Comparison of ENCODE assay signal across 1 cellular context in the genomic region with DNA sequence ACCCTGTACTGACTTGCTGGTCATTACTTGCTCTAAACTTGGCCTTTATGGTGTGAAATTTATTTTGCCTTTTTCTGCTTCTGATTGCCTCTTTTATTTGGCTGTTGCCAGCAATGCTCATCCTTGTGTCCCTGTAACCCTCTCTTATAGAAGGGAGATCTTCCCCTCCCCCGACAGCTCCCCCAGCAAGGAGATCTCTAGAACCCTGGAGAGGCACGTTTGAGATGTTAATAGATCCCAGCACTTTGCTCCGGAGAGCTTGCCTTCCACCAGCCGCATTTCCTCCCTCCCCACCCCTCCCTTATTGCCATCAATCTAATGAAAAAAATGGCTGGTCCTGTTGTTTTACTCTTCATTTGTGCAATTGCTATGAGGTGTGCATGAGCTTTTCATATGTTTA.
TF ChIP-seq lines count a peak whose summit lies in the region.

No MANE protein-coding gene starts in this region.

TF ChIP-seq in H1, 55 proteins besides CTCF, POLR2A, EP300 and RAD21 (continued from another document):
- TF ChIP-seq E2F6 (IDR thresholded peaks at IDR 0.05) (no peak), EGR1 (IDR thresholded peaks at IDR 0.05; ENCODE audit: borderline replicate concordance, low read depth, low read length) (peak; percentile 30; the same call in 1 of the 2 replicates), MAFK (IDR thresholded peaks at IDR 0.05; ENCODE audit: low read depth, low read length) (no peak), SP1 (IDR thresholded peaks at IDR 0.05; ENCODE audit: low read depth, low read length) (peak; percentile 59; the same call in 1 of the 2 replicates), BCL11A (IDR thresholded peaks at IDR 0.05; ENCODE audit: low read depth in 2 of 2, low read length in 2 of 2) (peak in 1 of 2 experiments; percentile 7), CBX8 (IDR thresholded peaks at IDR 0.05; ENCODE audit: borderline replicate concordance, low read depth, low read length) (no peak), CHD1 (IDR thresholded peaks at IDR 0.05; ENCODE audit: low read depth, low read length) (no peak), ZNF274 (IDR thresholded peaks at IDR 0.05; ENCODE audit: borderline replicate concordance, extremely low read depth, low read length) (no peak), HDAC2 (IDR thresholded peaks at IDR 0.05; ENCODE audit: borderline replicate concordance in 1 of 2, low read depth in 2 of 2, low read length in 2 of 2) (0 out of 4 replicates have a peak, but pooled peaks have one; percentile 28 to 44), POU5F1 (IDR thresholded peaks at IDR 0.05; ENCODE audit: low read depth, low read length) (peak; percentile 52; the same call in 1 of the 2 replicates), POLR2AphosphoS5 (IDR thresholded peaks at IDR 0.05; ENCODE audit: low read depth, low read length) (peak; percentile 64), SRF (IDR thresholded peaks at IDR 0.05; ENCODE audit: low read depth, low read length) (no peak), KDM1A (IDR thresholded peaks at IDR 0.05; ENCODE audit: borderline replicate concordance, low read length) (no peak), GABPA (IDR thresholded peaks at IDR 0.05; ENCODE audit: borderline replicate concordance, insufficient read depth, low read length) (no peak), SAP30 (IDR thresholded peaks at IDR 0.05; ENCODE audit: insufficient read depth, insufficient replicate concordance, low read length) (no peak), KDM4A (IDR thresholded peaks at IDR 0.05; ENCODE audit: low read depth, low read length, severe bottlenecking) (no peak), YY1 (IDR thresholded peaks at IDR 0.05; ENCODE audit: low read depth, low read length) (peak; percentile 52; the same call in 1 of the 2 replicates), KDM5A (IDR thresholded peaks at IDR 0.05; ENCODE audit: low read length) (no peak), SIRT6 (IDR thresholded peaks at IDR 0.05; ENCODE audit: low read length) (no peak), SP2 (IDR thresholded peaks at IDR 0.05; ENCODE audit: low read length) (no peak), GTF2F1 (IDR thresholded peaks at IDR 0.05; ENCODE audit: borderline replicate concordance, low read depth, low read length) (no peak), JUN (IDR thresholded peaks at IDR 0.05; ENCODE audit: low read depth, low read length) (no peak), CBX5 (IDR thresholded peaks at IDR 0.05; ENCODE audit: low read depth, low read length) (no peak), CEBPB (IDR thresholded peaks at IDR 0.05; ENCODE audit: low read depth, low read length) (no peak), TAF1 (IDR thresholded peaks at IDR 0.05; ENCODE audit: low read depth, low read length) (no peak), RXRA (IDR thresholded peaks at IDR 0.05; ENCODE audit: insufficient read depth, low read depth, low read length) (no peak), CHD2 (IDR thresholded peaks at IDR 0.05; ENCODE audit: low read length) (no peak), HDAC6 (IDR thresholded peaks at IDR 0.05; ENCODE audit: low read depth, low read length) (no peak), ATF3 (IDR thresholded peaks at IDR 0.05; ENCODE audit: insufficient read depth, low read depth, low read length) (no peak), BRCA1 (IDR thresholded peaks at IDR 0.05; ENCODE audit: low read depth, low read length) (no peak), NANOG (IDR thresholded peaks at IDR 0.05; ENCODE audit: insufficient read depth, low read depth, low read length, poor library complexity, severe bottlenecking) (no peak), SIX5 (IDR thresholded peaks at IDR 0.05; ENCODE audit: low read depth, low read length) (no peak), NRF1 (IDR thresholded peaks at IDR 0.05; ENCODE audit: low read depth, low read length) (no peak), JUND (IDR thresholded peaks at IDR 0.05; ENCODE audit: low read length) (no peak), CTBP2 (IDR thresholded peaks at IDR 0.05; ENCODE audit: borderline replicate concordance, insufficient read depth, insufficient read length, low read length) (no peak), TBP (IDR thresholded peaks at IDR 0.05; ENCODE audit: low read depth, low read length) (peak; percentile 53; the same call in 1 of the 2 replicates), RFX5 (IDR thresholded peaks at IDR 0.05; ENCODE audit: borderline replicate concordance, low read depth, low read length) (no peak), FOSL1 (IDR thresholded peaks at IDR 0.05; ENCODE audit: insufficient read depth, low read depth, low read length) (no peak), EZH2 (IDR thresholded peaks at IDR 0.05; ENCODE audit: low read depth, low read length, severe bottlenecking) (no peak), TAF7 (optimal IDR thresholded peaks at IDR 0.05; ENCODE audit: borderline replicate concordance, low read depth, low read length) (no peak)
- TF ChIP-seq, protein P1, sequence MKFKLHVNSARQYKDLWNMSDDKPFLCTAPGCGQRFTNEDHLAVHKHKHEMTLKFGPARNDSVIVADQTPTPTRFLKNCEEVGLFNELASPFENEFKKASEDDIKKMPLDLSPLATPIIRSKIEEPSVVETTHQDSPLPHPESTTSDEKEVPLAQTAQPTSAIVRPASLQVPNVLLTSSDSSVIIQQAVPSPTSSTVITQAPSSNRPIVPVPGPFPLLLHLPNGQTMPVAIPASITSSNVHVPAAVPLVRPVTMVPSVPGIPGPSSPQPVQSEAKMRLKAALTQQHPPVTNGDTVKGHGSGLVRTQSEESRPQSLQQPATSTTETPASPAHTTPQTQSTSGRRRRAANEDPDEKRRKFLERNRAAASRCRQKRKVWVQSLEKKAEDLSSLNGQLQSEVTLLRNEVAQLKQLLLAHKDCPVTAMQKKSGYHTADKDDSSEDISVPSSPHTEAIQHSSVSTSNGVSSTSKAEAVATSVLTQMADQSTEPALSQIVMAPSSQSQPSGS (IDR thresholded peaks at IDR 0.05; ENCODE audit: low read length): no peak
- TF ChIP-seq, protein P2, sequence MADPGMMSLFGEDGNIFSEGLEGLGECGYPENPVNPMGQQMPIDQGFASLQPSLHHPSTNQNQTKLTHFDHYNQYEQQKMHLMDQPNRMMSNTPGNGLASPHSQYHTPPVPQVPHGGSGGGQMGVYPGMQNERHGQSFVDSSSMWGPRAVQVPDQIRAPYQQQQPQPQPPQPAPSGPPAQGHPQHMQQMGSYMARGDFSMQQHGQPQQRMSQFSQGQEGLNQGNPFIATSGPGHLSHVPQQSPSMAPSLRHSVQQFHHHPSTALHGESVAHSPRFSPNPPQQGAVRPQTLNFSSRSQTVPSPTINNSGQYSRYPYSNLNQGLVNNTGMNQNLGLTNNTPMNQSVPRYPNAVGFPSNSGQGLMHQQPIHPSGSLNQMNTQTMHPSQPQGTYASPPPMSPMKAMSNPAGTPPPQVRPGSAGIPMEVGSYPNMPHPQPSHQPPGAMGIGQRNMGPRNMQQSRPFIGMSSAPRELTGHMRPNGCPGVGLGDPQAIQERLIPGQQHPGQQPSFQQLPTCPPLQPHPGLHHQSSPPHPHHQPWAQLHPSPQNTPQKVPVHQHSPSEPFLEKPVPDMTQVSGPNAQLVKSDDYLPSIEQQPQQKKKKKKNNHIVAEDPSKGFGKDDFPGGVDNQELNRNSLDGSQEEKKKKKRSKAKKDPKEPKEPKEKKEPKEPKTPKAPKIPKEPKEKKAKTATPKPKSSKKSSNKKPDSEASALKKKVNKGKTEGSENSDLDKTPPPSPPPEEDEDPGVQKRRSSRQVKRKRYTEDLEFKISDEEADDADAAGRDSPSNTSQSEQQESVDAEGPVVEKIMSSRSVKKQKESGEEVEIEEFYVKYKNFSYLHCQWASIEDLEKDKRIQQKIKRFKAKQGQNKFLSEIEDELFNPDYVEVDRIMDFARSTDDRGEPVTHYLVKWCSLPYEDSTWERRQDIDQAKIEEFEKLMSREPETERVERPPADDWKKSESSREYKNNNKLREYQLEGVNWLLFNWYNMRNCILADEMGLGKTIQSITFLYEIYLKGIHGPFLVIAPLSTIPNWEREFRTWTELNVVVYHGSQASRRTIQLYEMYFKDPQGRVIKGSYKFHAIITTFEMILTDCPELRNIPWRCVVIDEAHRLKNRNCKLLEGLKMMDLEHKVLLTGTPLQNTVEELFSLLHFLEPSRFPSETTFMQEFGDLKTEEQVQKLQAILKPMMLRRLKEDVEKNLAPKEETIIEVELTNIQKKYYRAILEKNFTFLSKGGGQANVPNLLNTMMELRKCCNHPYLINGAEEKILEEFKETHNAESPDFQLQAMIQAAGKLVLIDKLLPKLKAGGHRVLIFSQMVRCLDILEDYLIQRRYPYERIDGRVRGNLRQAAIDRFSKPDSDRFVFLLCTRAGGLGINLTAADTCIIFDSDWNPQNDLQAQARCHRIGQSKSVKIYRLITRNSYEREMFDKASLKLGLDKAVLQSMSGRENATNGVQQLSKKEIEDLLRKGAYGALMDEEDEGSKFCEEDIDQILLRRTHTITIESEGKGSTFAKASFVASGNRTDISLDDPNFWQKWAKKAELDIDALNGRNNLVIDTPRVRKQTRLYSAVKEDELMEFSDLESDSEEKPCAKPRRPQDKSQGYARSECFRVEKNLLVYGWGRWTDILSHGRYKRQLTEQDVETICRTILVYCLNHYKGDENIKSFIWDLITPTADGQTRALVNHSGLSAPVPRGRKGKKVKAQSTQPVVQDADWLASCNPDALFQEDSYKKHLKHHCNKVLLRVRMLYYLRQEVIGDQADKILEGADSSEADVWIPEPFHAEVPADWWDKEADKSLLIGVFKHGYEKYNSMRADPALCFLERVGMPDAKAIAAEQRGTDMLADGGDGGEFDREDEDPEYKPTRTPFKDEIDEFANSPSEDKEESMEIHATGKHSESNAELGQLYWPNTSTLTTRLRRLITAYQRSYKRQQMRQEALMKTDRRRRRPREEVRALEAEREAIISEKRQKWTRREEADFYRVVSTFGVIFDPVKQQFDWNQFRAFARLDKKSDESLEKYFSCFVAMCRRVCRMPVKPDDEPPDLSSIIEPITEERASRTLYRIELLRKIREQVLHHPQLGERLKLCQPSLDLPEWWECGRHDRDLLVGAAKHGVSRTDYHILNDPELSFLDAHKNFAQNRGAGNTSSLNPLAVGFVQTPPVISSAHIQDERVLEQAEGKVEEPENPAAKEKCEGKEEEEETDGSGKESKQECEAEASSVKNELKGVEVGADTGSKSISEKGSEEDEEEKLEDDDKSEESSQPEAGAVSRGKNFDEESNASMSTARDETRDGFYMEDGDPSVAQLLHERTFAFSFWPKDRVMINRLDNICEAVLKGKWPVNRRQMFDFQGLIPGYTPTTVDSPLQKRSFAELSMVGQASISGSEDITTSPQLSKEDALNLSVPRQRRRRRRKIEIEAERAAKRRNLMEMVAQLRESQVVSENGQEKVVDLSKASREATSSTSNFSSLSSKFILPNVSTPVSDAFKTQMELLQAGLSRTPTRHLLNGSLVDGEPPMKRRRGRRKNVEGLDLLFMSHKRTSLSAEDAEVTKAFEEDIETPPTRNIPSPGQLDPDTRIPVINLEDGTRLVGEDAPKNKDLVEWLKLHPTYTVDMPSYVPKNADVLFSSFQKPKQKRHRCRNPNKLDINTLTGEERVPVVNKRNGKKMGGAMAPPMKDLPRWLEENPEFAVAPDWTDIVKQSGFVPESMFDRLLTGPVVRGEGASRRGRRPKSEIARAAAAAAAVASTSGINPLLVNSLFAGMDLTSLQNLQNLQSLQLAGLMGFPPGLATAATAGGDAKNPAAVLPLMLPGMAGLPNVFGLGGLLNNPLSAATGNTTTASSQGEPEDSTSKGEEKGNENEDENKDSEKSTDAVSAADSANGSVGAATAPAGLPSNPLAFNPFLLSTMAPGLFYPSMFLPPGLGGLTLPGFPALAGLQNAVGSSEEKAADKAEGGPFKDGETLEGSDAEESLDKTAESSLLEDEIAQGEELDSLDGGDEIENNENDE (IDR thresholded peaks at IDR 0.05; ENCODE audit: insufficient replicate concordance, low read length): no peak
- TF ChIP-seq, protein P3, sequence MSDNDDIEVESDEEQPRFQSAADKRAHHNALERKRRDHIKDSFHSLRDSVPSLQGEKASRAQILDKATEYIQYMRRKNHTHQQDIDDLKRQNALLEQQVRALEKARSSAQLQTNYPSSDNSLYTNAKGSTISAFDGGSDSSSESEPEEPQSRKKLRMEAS (IDR thresholded peaks at IDR 0.05): no peak; the same call in 1 of the 2 replicates
